1 cellular context compared by ENCODE assay signal in genomic region chr4:101785476-101785875, GRCh38.
TF ChIP-seq lines count a peak whose summit lies in the region.

No MANE protein-coding gene starts in this region.

TF ChIP-seq in GM12878, 131 proteins besides CTCF, POLR2A, EP300 and RAD21:
- TF ChIP-seq RUNX3 (IDR thresholded peaks at IDR 0.05; ENCODE audit: low read length) (peak; percentile 24; the same call in 1 of the 2 replicates), GABPA (IDR thresholded peaks at IDR 0.05; ENCODE audit: low read depth) (0 out of 2 replicates have a peak, but pooled peaks have one; percentile 11), SIX5 (IDR thresholded peaks at IDR 0.05; ENCODE audit: low read depth, low read length, severe bottlenecking) (no peak)
